10 cellular contexts compared by ENCODE assay signal in genomic region chr17:74427048-74427762, GRCh38. TPM values are rescaled to one million over a fixed set of nuclear protein-coding genes. Genes with fewer than 3 reads are reported as not detected.
DNase-seq lines count a peak whose midpoint lies in the region; ATAC-seq, FAIRE-seq and TF ChIP-seq lines count a peak whose summit lies in the region.
"Had no signal": no experiment of that assay in that cellular context is flagged by ENCODE, and none has a peak within 500 bp of the region (broad histone marks: within the 10 kb centered on the region; RNA-seq: fewer than 3 reads in every experiment).

No MANE protein-coding gene starts in this region.

- FAIRE-seq in bronchial epithelial cell (lab: Jason Lieb, UNC), result no peak

- H3K27ac Mint-ChIP-seq in H9, result peak overlapping the region in 1 of 3 experiments; percentile 37; a peak in 1 of 7 replicates
- no peak overlapping the region for H3K27ac Mint-ChIP-seq in activated CD4-positive, alpha-beta T cell treated with anti-CD3 and anti-CD28 coated beads for 36 hours

- peak; percentile 57 for ATAC-seq in left lobe of liver
- no peak for ATAC-seq in activated CD4-positive, alpha-beta T cell treated with anti-CD3 and anti-CD28 coated beads for 36 hours

- no peak overlapping the region for H4K5ac ChIP-seq in H9 (ENCODE audit: insufficient read length, low read depth, low read length)

- H2BK5ac ChIP-seq in H9 (ENCODE audit: insufficient read length, low read length), result no peak overlapping the region

- no peak overlapping the region for H2AFZ ChIP-seq in H9 (ENCODE audit: low read length)

- no peak overlapping the region for H2BK120ac ChIP-seq in H9 (ENCODE audit: low read depth, low read length, poor library complexity, severe bottlenecking)

- peaks cover 5% of the 10 kb centered on the region; the same call in 1 of the 2 replicates for H3K4me1 ChIP-seq in H9 (ENCODE audit: insufficient read depth, low read length)
- H3K4me1 ChIP-seq in stomach, result peaks cover 32 to 63% (median 55%) of the 10 kb centered on the region in 4 donors

- no peak for TF ChIP-seq EP300 in stomach (IDR thresholded peaks at IDR 0.05)

- no peak overlapping the region for H3K4me3 Mint-ChIP-seq in H9
- H3K4me3 Mint-ChIP-seq in activated CD4-positive, alpha-beta T cell treated with anti-CD3 and anti-CD28 coated beads for 36 hours, result no peak overlapping the region

- H3K27ac ChIP-seq in H9 (ENCODE audit: insufficient read length, low read depth, low read length) (no peak overlapping the region), stomach (peak overlapping the region; percentile 88 to 99 (median 96)), brain microvascular endothelial cell (no peak overlapping the region)

- POLR2A ChIA-PET in activated CD4-positive, alpha-beta T cell treated with anti-CD3 and anti-CD28 coated beads for 36 hours (lab: Charles Lee), result no interaction called here

- H4K20me1 ChIP-seq in H9 (ENCODE audit: control insufficient read depth, insufficient read depth, insufficient read length), result no peaks in the 10 kb centered on the region

- no peak overlapping the region for H2BK12ac ChIP-seq in H9 (ENCODE audit: insufficient read length, low read depth, low read length)

- H2BK15ac ChIP-seq in H9 (ENCODE audit: low read depth, low read length), result no peak overlapping the region

- no peaks in the 10 kb centered on the region for H3K79me2 ChIP-seq in H9 (ENCODE audit: insufficient read depth, low read length)

- H3K23me2 ChIP-seq in H9 (ENCODE audit: insufficient read length, low read depth, low read length, poor library complexity, severe bottlenecking), result peaks cover 19% of the 10 kb centered on the region

- no peak overlapping the region for H3K9ac ChIP-seq in H9 (ENCODE audit: extremely low read depth, insufficient read length, low read length)

- H2BK20ac ChIP-seq in H9 (ENCODE audit: low read depth, low read length, poor library complexity, severe bottlenecking), result no peak overlapping the region

- no peak overlapping the region for H4K8ac ChIP-seq in H9 (replicated peaks; ENCODE audit: insufficient read length, low read depth, low read length)

- peaks cover 3 to 6% of the 10 kb centered on the region in 2 experiments; a peak in 3 of 5 replicates for H3K9me3 Mint-ChIP-seq in H9
- no peaks in the 10 kb centered on the region for H3K9me3 Mint-ChIP-seq in activated CD4-positive, alpha-beta T cell treated with anti-CD3 and anti-CD28 coated beads for 36 hours (ENCODE audit: low read depth)

- no peaks in the 10 kb centered on the region for H3K9me3 ChIP-seq in H9 (ENCODE audit: control insufficient read depth, low read depth, low read length)
- no peaks in the 10 kb centered on the region for H3K9me3 ChIP-seq in stomach

- in situ Hi-C loops in brain microvascular endothelial cell (cut with HindIII; ENCODE audit: low pct_ligation_motif_present, low sequenced_read_pairs), result no loop called here

- no peak overlapping the region for H3T11ph ChIP-seq in H9 (ENCODE audit: low read length)

- TF ChIP-seq POLR2A in stomach (IDR thresholded peaks at IDR 0.05), result no peak

- H3K23ac ChIP-seq in H9 (ENCODE audit: insufficient read length, low read depth, low read length), result no peak overlapping the region

- H3K14ac ChIP-seq in H9 (ENCODE audit: insufficient read depth, low read length), result no peak overlapping the region

- H3K27me3 Mint-ChIP-seq in H9 (ENCODE audit: low read depth), result peaks cover 64% of the 10 kb centered on the region
- peaks cover 32% of the 10 kb centered on the region for H3K27me3 Mint-ChIP-seq in activated CD4-positive, alpha-beta T cell treated with anti-CD3 and anti-CD28 coated beads for 36 hours

- H4K91ac ChIP-seq in H9 (ENCODE audit: insufficient read length, low read depth, low read length), result no peak overlapping the region

- peaks cover 0 to 6% (median 0%) of the 10 kb centered on the region in 3 experiments; a peak in 1 of 7 replicates for H3K36me3 Mint-ChIP-seq in H9 (ENCODE audit: insufficient read depth in 1 of 3, low read depth in 3 of 3)
- H3K36me3 Mint-ChIP-seq in activated CD4-positive, alpha-beta T cell treated with anti-CD3 and anti-CD28 coated beads for 36 hours (ENCODE audit: low read depth), result no peaks in the 10 kb centered on the region

- WGBS in H9 (ENCODE audit: extremely low coverage, insufficient read length, low lambda C conversion rate), result no CpG with 5 or more reads among the region's 10 CpGs
- WGBS in stomach, 5 donors, result 30 to 48% (median 38%) methylated on average over 9 to 10 of the region's 10 CpGs

- no peaks in the 10 kb centered on the region for H3K79me1 ChIP-seq in H9 (ENCODE audit: insufficient read depth, low read depth, low read length, poor library complexity, severe bottlenecking)

- intact Hi-C loops in stomach (cut with DNase I; ENCODE audit: low total_unique reads), result no loop called here
- intact Hi-C loops in activated CD4-positive, alpha-beta T cell treated with anti-CD3 and anti-CD28 coated beads for 36 hours (cut with DNase I, micrococcal nuclease), result no loop called here

- H3K18ac ChIP-seq in H9 (ENCODE audit: insufficient read length, low read depth, low read length), result no peak overlapping the region

- CTCF ChIA-PET in activated CD4-positive, alpha-beta T cell treated with anti-CD3 and anti-CD28 coated beads for 36 hours (lab: Charles Lee), result no interaction called here

- no peak overlapping the region for H3K56ac ChIP-seq in H9 (ENCODE audit: insufficient read length, low read depth, low read length)

- H3K36me3 ChIP-seq in bronchial epithelial cell (ENCODE audit: control insufficient read depth, insufficient read depth, low read length) (no peaks in the 10 kb centered on the region), stomach (no peaks in the 10 kb centered on the region), brain microvascular endothelial cell (replicated peaks) (no peaks in the 10 kb centered on the region)

- peak; percentile 52 for DNase-seq in H9
- peak; percentile 64 for DNase-seq in bronchial epithelial cell (ENCODE audit: low read depth)
- peak; percentile 90 for DNase-seq in left lobe of liver (ENCODE audit: low spot score)
- DNase-seq in stomach, result peak; percentile 86
- no peak for DNase-seq in NCI-H510A treated with DMSO at 0.1 percent for 48 hours (lab: John Stamatoyannopoulos, UW)
- no peak for DNase-seq in NCI-H82 treated with DMSO at 0.1 percent for 48 hours (lab: John Stamatoyannopoulos, UW; ENCODE audit: unreplicated experiment)
- DNase-seq in activated CD4-positive, alpha-beta T cell treated with anti-CD3 and anti-CD28 coated beads for 36 hours, result no peak
- no peak for DNase-seq in brain microvascular endothelial cell
- DNase-seq: cortex of kidney had no signal

- H3K4me3 ChIP-seq in bronchial epithelial cell (ENCODE audit: low read depth, low read length) (no peak overlapping the region), stomach (no peak overlapping the region), brain microvascular endothelial cell (ENCODE audit: low read depth, low read length) (no peak overlapping the region)

- H3K4me1 Mint-ChIP-seq in H9, result peaks cover 24 to 36% of the 10 kb centered on the region in 2 experiments
- H3K4me1 Mint-ChIP-seq in activated CD4-positive, alpha-beta T cell treated with anti-CD3 and anti-CD28 coated beads for 36 hours, result peaks cover 15% of the 10 kb centered on the region

- H3K27me3 ChIP-seq in H9 (ENCODE audit: insufficient read depth, low read length), result no peaks in the 10 kb centered on the region; the same call in 1 of the 2 replicates
- H3K27me3 ChIP-seq in bronchial epithelial cell (ENCODE audit: control insufficient read depth, insufficient read depth, low read length), result no peaks in the 10 kb centered on the region
- H3K27me3 ChIP-seq in stomach, result peaks cover 0 to 38% (median 16%) of the 10 kb centered on the region in 3 donors
- H3K27me3 ChIP-seq in brain microvascular endothelial cell (replicated peaks), result peaks cover 18% of the 10 kb centered on the region

- no peak overlapping the region for H3K4me2 ChIP-seq in H9 (ENCODE audit: insufficient read depth, insufficient read length, low read length)

- no peak for TF ChIP-seq CTCF in H9 (conservative IDR thresholded peaks at IDR 0.05)
- no peak for TF ChIP-seq CTCF in bronchial epithelial cell (IDR thresholded peaks at IDR 0.05; ENCODE audit: insufficient read depth, low read length, severe bottlenecking)
- TF ChIP-seq CTCF in stomach (IDR thresholded peaks at IDR 0.05), result peak in 1 of 7 experiments; percentile 16
- no peak for TF ChIP-seq CTCF in brain microvascular endothelial cell (IDR thresholded peaks at IDR 0.05; ENCODE audit: low read depth, low read length, missing control alignments)

- no peak overlapping the region for H2AK5ac ChIP-seq in H9 (ENCODE audit: insufficient read length, low read length)

- no peak overlapping the region for H3K4ac ChIP-seq in H9 (ENCODE audit: low read depth, low read length)

RNA-seq across cellular contexts. Expression of gene GPRC5C, which starts 4.7 kb away (rescaled TPM):
- 15.2 and 15.5 TPM in 2 replicates for total RNA-seq in H9 (2021)
- 15.4 and 15.5 TPM in 2 replicates for total RNA-seq in bronchial epithelial cell
- total RNA-seq in left lobe of liver, result 243 TPM
- total RNA-seq in stomach, result 100 to 1,000 TPM in 4 of 5 donors, 10 to 100 TPM in 1; 66.5 to 321 (median 141) TPM
- 100 to 1,000 TPM in 2 of 3 donors, 10 to 100 TPM in 1; 84.5 to 145 (median 117) TPM for polyA plus RNA-seq in stomach
- total RNA-seq in activated CD4-positive, alpha-beta T cell treated with anti-CD3 and anti-CD28 coated beads for 36 hours, result 1 to 10 TPM in 1 of 2 experiments, under 1 TPM in 1; 0.97 to 1.3 TPM

RNA-seq across cellular contexts. Expression of gene CD300A, which starts 39.2 kb away (rescaled TPM):
- total RNA-seq in H9 (2021), result not detected in 2 replicates
- total RNA-seq in bronchial epithelial cell, result not detected in 2 replicates
- total RNA-seq in left lobe of liver, result 3.8 TPM
- total RNA-seq in stomach, result 1 to 10 TPM in 3 of 5 donors, not detected in 2; 3.1 to 8.0 (median 5.3) TPM
- polyA plus RNA-seq in stomach, result 1 to 10 TPM; 1.8 to 4.7 (median 2.7) TPM
- 1 to 10 TPM; 4.9 to 5.8 TPM for total RNA-seq in activated CD4-positive, alpha-beta T cell treated with anti-CD3 and anti-CD28 coated beads for 36 hours

RNA-seq across cellular contexts. Expression of gene GPR142, which starts 59.9 kb away (rescaled TPM):
- 0.33 TPM in 1 of 2 replicates, not detected in the other for total RNA-seq in H9 (2021)
- total RNA-seq in bronchial epithelial cell, result not detected in 2 replicates
- not detected for total RNA-seq in left lobe of liver
- not detected for total RNA-seq in stomach
- not detected for polyA plus RNA-seq in stomach
- not detected for total RNA-seq in activated CD4-positive, alpha-beta T cell treated with anti-CD3 and anti-CD28 coated beads for 36 hours
- total RNA-seq: omental fat pad had no signal

Comparison
In these comparisons a context has a peak if more than half of its experiments do, and no peak if none do; other contexts are left out.
1. DNase-seq: peak in H9 (single experiment), bronchial epithelial cell (single experiment), left lobe of liver (single experiment) and stomach (single experiment); none in NCI-H510A treated with DMSO at 0.1 percent for 48 hours (single experiment), NCI-H82 treated with DMSO at 0.1 percent for 48 hours (single experiment), activated CD4-positive, alpha-beta T cell treated with anti-CD3 and anti-CD28 coated beads for 36 hours (single experiment) and brain microvascular endothelial cell (single experiment).
2. H3K27ac ChIP-seq: peak in stomach (5 of 5); none in H9 (single experiment) and brain microvascular endothelial cell (single experiment).